ENCODE assay signal across 1 cellular context in the genomic region with DNA sequence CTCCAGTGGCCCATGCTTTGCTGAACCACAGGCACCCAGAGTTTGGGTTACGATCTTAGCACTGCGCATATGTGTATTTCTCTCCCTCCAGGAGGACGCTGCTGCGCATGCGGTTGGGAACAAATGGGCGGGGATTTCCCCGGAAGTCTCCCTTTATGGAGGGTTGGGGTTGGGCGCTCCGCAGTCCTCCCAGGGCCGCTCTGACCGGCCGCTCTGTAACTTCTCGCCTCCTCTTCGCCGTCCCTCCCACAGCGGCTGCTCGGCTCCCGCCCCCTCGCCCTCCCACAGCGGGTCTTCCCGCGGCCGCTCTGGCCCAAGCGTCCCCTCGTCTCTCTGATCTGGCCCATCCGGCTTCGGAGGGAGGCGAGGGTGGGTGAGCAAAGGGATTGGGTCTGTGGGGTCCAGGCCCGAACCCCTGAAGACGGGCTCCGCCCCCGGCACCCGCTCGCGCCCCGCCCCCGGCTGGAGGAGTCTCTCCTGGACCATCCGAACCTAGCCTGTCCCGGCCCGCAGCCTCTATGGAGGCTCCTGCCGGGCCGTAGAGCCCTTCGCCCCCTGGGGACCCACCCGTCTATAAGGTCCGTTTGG.
TF ChIP-seq lines count a peak whose summit lies in the region.

A gene with protein sequence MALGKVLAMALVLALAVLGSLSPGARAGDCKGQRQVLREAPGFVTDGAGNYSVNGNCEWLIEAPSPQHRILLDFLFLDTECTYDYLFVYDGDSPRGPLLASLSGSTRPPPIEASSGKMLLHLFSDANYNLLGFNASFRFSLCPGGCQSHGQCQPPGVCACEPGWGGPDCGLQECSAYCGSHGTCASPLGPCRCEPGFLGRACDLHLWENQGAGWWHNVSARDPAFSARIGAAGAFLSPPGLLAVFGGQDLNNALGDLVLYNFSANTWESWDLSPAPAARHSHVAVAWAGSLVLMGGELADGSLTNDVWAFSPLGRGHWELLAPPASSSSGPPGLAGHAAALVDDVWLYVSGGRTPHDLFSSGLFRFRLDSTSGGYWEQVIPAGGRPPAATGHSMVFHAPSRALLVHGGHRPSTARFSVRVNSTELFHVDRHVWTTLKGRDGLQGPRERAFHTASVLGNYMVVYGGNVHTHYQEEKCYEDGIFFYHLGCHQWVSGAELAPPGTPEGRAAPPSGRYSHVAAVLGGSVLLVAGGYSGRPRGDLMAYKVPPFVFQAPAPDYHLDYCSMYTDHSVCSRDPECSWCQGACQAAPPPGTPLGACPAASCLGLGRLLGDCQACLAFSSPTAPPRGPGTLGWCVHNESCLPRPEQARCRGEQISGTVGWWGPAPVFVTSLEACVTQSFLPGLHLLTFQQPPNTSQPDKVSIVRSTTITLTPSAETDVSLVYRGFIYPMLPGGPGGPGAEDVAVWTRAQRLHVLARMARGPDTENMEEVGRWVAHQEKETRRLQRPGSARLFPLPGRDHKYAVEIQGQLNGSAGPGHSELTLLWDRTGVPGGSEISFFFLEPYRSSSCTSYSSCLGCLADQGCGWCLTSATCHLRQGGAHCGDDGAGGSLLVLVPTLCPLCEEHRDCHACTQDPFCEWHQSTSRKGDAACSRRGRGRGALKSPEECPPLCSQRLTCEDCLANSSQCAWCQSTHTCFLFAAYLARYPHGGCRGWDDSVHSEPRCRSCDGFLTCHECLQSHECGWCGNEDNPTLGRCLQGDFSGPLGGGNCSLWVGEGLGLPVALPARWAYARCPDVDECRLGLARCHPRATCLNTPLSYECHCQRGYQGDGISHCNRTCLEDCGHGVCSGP (N-terminal part only) (plus strand): TSS at position 328 of the 588 bp plus-strand sequence. CDS start 609 bp downstream, outside the sequence.

TF ChIP-seq in HepG2, 621 proteins besides CTCF, POLR2A, EP300 and RAD21 (continued from another document and continues in another):
- TF ChIP-seq NAIF1 (CRISPR knock-in tag; IDR thresholded peaks at IDR 0.05; ENCODE audit: borderline replicate concordance) = peak; percentile 47; the same call in 1 of the 2 replicates
- TF ChIP-seq SP140L (CRISPR knock-in tag; IDR thresholded peaks at IDR 0.05; ENCODE audit: borderline replicate concordance) = 0 out of 2 replicates have a peak, but pooled peaks have one; percentile 2
- TF ChIP-seq, protein P1, sequence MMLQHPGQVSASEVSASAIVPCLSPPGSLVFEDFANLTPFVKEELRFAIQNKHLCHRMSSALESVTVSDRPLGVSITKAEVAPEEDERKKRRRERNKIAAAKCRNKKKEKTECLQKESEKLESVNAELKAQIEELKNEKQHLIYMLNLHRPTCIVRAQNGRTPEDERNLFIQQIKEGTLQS (CRISPR knock-in tag; IDR thresholded peaks at IDR 0.05) = no peak
- peak; percentile 92 for TF ChIP-seq THAP11 (CRISPR knock-in tag; IDR thresholded peaks at IDR 0.05)
- peak; percentile 69; the same call in 1 of the 2 replicates for TF ChIP-seq SALL1 (CRISPR knock-in tag; IDR thresholded peaks at IDR 0.05)
- TF ChIP-seq KDM1A (CRISPR knock-in tag; IDR thresholded peaks at IDR 0.05) = no peak
- TF ChIP-seq, protein P2, sequence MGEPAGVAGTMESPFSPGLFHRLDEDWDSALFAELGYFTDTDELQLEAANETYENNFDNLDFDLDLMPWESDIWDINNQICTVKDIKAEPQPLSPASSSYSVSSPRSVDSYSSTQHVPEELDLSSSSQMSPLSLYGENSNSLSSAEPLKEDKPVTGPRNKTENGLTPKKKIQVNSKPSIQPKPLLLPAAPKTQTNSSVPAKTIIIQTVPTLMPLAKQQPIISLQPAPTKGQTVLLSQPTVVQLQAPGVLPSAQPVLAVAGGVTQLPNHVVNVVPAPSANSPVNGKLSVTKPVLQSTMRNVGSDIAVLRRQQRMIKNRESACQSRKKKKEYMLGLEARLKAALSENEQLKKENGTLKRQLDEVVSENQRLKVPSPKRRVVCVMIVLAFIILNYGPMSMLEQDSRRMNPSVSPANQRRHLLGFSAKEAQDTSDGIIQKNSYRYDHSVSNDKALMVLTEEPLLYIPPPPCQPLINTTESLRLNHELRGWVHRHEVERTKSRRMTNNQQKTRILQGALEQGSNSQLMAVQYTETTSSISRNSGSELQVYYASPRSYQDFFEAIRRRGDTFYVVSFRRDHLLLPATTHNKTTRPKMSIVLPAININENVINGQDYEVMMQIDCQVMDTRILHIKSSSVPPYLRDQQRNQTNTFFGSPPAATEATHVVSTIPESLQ (CRISPR knock-in tag; conservative IDR thresholded peaks at IDR 0.05) = no peak
- TF ChIP-seq ZNF317 (CRISPR knock-in tag; IDR thresholded peaks at IDR 0.05) = no peak; the same call in 1 of the 2 replicates
- peak; percentile 81 for TF ChIP-seq XRCC5 (optimal IDR thresholded peaks at IDR 0.05; ENCODE audit: low read length)
- peak; percentile 20; the same call in 1 of the 2 replicates for TF ChIP-seq MIXL1 (CRISPR knock-in tag; IDR thresholded peaks at IDR 0.05)
- no peak for TF ChIP-seq ZNF543 (CRISPR knock-in tag; IDR thresholded peaks at IDR 0.05)
- TF ChIP-seq U2AF1 (optimal IDR thresholded peaks at IDR 0.05; ENCODE audit: low read depth, low read length) = peak; percentile 87
- no peak for TF ChIP-seq HMG20A (CRISPR knock-in tag; IDR thresholded peaks at IDR 0.05; ENCODE audit: borderline replicate concordance)
- TF ChIP-seq, protein P3, sequence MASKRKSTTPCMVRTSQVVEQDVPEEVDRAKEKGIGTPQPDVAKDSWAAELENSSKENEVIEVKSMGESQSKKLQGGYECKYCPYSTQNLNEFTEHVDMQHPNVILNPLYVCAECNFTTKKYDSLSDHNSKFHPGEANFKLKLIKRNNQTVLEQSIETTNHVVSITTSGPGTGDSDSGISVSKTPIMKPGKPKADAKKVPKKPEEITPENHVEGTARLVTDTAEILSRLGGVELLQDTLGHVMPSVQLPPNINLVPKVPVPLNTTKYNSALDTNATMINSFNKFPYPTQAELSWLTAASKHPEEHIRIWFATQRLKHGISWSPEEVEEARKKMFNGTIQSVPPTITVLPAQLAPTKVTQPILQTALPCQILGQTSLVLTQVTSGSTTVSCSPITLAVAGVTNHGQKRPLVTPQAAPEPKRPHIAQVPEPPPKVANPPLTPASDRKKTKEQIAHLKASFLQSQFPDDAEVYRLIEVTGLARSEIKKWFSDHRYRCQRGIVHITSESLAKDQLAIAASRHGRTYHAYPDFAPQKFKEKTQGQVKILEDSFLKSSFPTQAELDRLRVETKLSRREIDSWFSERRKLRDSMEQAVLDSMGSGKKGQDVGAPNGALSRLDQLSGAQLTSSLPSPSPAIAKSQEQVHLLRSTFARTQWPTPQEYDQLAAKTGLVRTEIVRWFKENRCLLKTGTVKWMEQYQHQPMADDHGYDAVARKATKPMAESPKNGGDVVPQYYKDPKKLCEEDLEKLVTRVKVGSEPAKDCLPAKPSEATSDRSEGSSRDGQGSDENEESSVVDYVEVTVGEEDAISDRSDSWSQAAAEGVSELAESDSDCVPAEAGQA (IDR thresholded peaks at IDR 0.05; ENCODE audit: low read depth) = no peak
- TF ChIP-seq, protein P3 (CRISPR knock-in tag; IDR thresholded peaks at IDR 0.05; ENCODE audit: borderline replicate concordance) = no peak
- TF ChIP-seq SMARCC2 (IDR thresholded peaks at IDR 0.05) = no peak
- TF ChIP-seq ZNF772 (CRISPR knock-in tag; IDR thresholded peaks at IDR 0.05) = no peak
- TF ChIP-seq, protein P4, sequence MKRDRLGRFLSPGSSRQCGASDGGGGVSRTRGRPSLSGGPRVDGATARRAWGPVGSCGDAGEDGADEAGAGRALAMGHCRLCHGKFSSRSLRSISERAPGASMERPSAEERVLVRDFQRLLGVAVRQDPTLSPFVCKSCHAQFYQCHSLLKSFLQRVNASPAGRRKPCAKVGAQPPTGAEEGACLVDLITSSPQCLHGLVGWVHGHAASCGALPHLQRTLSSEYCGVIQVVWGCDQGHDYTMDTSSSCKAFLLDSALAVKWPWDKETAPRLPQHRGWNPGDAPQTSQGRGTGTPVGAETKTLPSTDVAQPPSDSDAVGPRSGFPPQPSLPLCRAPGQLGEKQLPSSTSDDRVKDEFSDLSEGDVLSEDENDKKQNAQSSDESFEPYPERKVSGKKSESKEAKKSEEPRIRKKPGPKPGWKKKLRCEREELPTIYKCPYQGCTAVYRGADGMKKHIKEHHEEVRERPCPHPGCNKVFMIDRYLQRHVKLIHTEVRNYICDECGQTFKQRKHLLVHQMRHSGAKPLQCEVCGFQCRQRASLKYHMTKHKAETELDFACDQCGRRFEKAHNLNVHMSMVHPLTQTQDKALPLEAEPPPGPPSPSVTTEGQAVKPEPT (CRISPR knock-in tag; IDR thresholded peaks at IDR 0.05; ENCODE audit: low read depth) = 0 out of 2 replicates have a peak, but pooled peaks have one; percentile 49
- no peak for TF ChIP-seq ONECUT2 (CRISPR knock-in tag; IDR thresholded peaks at IDR 0.05)
- peak; percentile 51; the same call in 1 of the 2 replicates for TF ChIP-seq ZNF747 (CRISPR knock-in tag; IDR thresholded peaks at IDR 0.05; ENCODE audit: borderline replicate concordance)
- TF ChIP-seq SKI (IDR thresholded peaks at IDR 0.05; ENCODE audit: partially characterized antibody) = peak; percentile 32
- TF ChIP-seq JUNB (CRISPR knock-in tag; IDR thresholded peaks at IDR 0.05; ENCODE audit: borderline replicate concordance) = no peak
- TF ChIP-seq HOXA3 (CRISPR knock-in tag; IDR thresholded peaks at IDR 0.05) = peak; percentile 69; the same call in 1 of the 2 replicates
- TF ChIP-seq, protein P5, sequence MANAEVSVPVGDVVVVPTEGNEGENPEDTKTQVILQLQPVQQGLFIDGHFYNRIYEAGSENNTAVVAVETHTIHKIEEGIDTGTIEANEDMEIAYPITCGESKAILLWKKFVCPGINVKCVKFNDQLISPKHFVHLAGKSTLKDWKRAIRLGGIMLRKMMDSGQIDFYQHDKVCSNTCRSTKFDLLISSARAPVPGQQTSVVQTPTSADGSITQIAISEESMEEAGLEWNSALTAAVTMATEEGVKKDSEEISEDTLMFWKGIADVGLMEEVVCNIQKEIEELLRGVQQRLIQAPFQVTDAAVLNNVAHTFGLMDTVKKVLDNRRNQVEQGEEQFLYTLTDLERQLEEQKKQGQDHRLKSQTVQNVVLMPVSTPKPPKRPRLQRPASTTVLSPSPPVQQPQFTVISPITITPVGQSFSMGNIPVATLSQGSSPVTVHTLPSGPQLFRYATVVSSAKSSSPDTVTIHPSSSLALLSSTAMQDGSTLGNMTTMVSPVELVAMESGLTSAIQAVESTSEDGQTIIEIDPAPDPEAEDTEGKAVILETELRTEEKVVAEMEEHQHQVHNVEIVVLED (CRISPR knock-in tag; IDR thresholded peaks at IDR 0.05; ENCODE audit: borderline replicate concordance) = peak; percentile 61
- 0 out of 2 replicates have a peak, but pooled peaks have one; percentile 72 for TF ChIP-seq SAFB2 (CRISPR knock-in tag; IDR thresholded peaks at IDR 0.05; ENCODE audit: borderline replicate concordance, low read depth)
- no peak for TF ChIP-seq ZNF572 (CRISPR knock-in tag; IDR thresholded peaks at IDR 0.05)
- 0 out of 2 replicates have a peak, but pooled peaks have one; percentile 21 for TF ChIP-seq ZNF776 (CRISPR knock-in tag; IDR thresholded peaks at IDR 0.05)
- peak; percentile 53; the same call in 1 of the 2 replicates for TF ChIP-seq KLF6 (CRISPR knock-in tag; IDR thresholded peaks at IDR 0.05)
- TF ChIP-seq, protein P6, sequence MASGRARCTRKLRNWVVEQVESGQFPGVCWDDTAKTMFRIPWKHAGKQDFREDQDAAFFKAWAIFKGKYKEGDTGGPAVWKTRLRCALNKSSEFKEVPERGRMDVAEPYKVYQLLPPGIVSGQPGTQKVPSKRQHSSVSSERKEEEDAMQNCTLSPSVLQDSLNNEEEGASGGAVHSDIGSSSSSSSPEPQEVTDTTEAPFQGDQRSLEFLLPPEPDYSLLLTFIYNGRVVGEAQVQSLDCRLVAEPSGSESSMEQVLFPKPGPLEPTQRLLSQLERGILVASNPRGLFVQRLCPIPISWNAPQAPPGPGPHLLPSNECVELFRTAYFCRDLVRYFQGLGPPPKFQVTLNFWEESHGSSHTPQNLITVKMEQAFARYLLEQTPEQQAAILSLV (CRISPR knock-in tag; IDR thresholded peaks at IDR 0.05; ENCODE audit: borderline replicate concordance) = 0 out of 2 replicates have a peak, but pooled peaks have one; percentile 37
- TF ChIP-seq ZNF607 (CRISPR knock-in tag; IDR thresholded peaks at IDR 0.05; ENCODE audit: borderline replicate concordance) = peak; percentile 22; the same call in 1 of the 2 replicates
- no peak for TF ChIP-seq TP53 (CRISPR knock-in tag; conservative IDR thresholded peaks at IDR 0.05)
- peak; percentile 13 for TF ChIP-seq YY1 (IDR thresholded peaks at IDR 0.05; ENCODE audit: insufficient read depth, insufficient replicate concordance, low read depth, low read length)
- TF ChIP-seq, protein P7, sequence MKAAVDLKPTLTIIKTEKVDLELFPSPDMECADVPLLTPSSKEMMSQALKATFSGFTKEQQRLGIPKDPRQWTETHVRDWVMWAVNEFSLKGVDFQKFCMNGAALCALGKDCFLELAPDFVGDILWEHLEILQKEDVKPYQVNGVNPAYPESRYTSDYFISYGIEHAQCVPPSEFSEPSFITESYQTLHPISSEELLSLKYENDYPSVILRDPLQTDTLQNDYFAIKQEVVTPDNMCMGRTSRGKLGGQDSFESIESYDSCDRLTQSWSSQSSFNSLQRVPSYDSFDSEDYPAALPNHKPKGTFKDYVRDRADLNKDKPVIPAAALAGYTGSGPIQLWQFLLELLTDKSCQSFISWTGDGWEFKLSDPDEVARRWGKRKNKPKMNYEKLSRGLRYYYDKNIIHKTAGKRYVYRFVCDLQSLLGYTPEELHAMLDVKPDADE (CRISPR knock-in tag; IDR thresholded peaks at IDR 0.05) = no peak
- no peak for TF ChIP-seq IKZF4 (CRISPR knock-in tag; IDR thresholded peaks at IDR 0.05; ENCODE audit: borderline replicate concordance, low read depth, not compliant biosample characterization)
- peak; percentile 60; the same call in 1 of the 2 replicates for TF ChIP-seq KDM5B (CRISPR knock-in tag; IDR thresholded peaks at IDR 0.05; ENCODE audit: borderline replicate concordance)
- no peak for TF ChIP-seq CCAR2 (optimal IDR thresholded peaks at IDR 0.05; ENCODE audit: low read depth, low read length)
- TF ChIP-seq NFKBIZ (CRISPR knock-in tag; IDR thresholded peaks at IDR 0.05) = 0 out of 2 replicates have a peak, but pooled peaks have one; percentile 51
- TF ChIP-seq FOSL1 (CRISPR knock-in tag; IDR thresholded peaks at IDR 0.05; ENCODE audit: borderline replicate concordance) = no peak
- peak; percentile 40; the same call in 1 of the 2 replicates for TF ChIP-seq ZNF768 (CRISPR knock-in tag; IDR thresholded peaks at IDR 0.05)
- no peak for TF ChIP-seq KLF12 (CRISPR knock-in tag; IDR thresholded peaks at IDR 0.05; ENCODE audit: borderline replicate concordance)
- TF ChIP-seq RBFOX2 (IDR thresholded peaks at IDR 0.05; ENCODE audit: low read depth, low read length) = peak; percentile 85
- TF ChIP-seq BORCS8-MEF2B (CRISPR knock-in tag; IDR thresholded peaks at IDR 0.05) = peak; percentile 79
